In genomic region chr3:159897331-159898075, GRCh38 we compare ENCODE assay signal across 10 cellular contexts. TPM values are rescaled to one million over a fixed set of nuclear protein-coding genes. Genes with fewer than 3 reads are reported as not detected.
DNase-seq lines count a peak whose midpoint lies in the region; TF ChIP-seq lines count a peak whose summit lies in the region.
"Had no signal": no experiment of that assay in that cellular context is flagged by ENCODE, and none has a peak within 500 bp of the region (broad histone marks: within the 10 kb centered on the region; RNA-seq: fewer than 3 reads in every experiment).

No MANE protein-coding gene starts in this region.

- peak overlapping the region; percentile 12 for H3K4me2 ChIP-seq in osteoblast (ENCODE audit: insufficient read depth, low read length)

- no peaks in the 10 kb centered on the region for H3K27me3 ChIP-seq in osteoblast (ENCODE audit: insufficient read depth, low read length)

- peaks cover 25% of the 10 kb centered on the region for H3K4me1 ChIP-seq in osteoblast (ENCODE audit: insufficient read depth, low read length)

- H3K27ac ChIP-seq in osteoblast (ENCODE audit: low read depth, low read length) = peak overlapping the region; percentile 67

- DNase-seq in Daoy (ENCODE audit: low read depth) (peak; percentile 27), RPMI7951 (ENCODE audit: low read depth) (peak; percentile 59), fibroblast of mammary gland (ENCODE audit: low read depth) (peak; percentile 83), osteoblast (ENCODE audit: insufficient read length, low spot score, missing footprints) (peak; percentile 44), pons (ENCODE audit: low spot score) (no peak), epidermal melanocyte (ENCODE audit: insufficient read length, low spot score) (no peak), UCSD-AML1 (lab: John Stamatoyannopoulos, UW; ENCODE audit: unreplicated experiment) (no peak)
- no peak for DNase-seq in activated CD4-positive, alpha-beta T cell treated with anti-CD3 and anti-CD28 coated beads for 48 hours
- DNase-seq: amniotic stem cell, NCI-H345 had no signal

- H3K79me2 ChIP-seq in osteoblast (ENCODE audit: insufficient read depth, low read length) = peaks cover 9% of the 10 kb centered on the region

- no peaks in the 10 kb centered on the region for H4K20me1 ChIP-seq in osteoblast (ENCODE audit: insufficient read depth, low read length)

- no peak overlapping the region for H3K4me3 ChIP-seq in fibroblast of mammary gland (ENCODE audit: control insufficient read depth, low read depth, low read length)
- H3K4me3 ChIP-seq in osteoblast (ENCODE audit: insufficient read depth, low read length) = no peak overlapping the region

- TF ChIP-seq CTCF in fibroblast of mammary gland (conservative IDR thresholded peaks at IDR 0.05; ENCODE audit: control insufficient read depth, insufficient read depth, low read depth, low read length) = no peak
- TF ChIP-seq CTCF in osteoblast (IDR thresholded peaks at IDR 0.05; ENCODE audit: extremely low read depth, low read depth, low read length) = no peak

- no peaks in the 10 kb centered on the region for H3K9me3 ChIP-seq in osteoblast (ENCODE audit: low read depth, low read length)

- H2AFZ ChIP-seq in osteoblast (ENCODE audit: low read length) = no peak overlapping the region

- H3K36me3 ChIP-seq in osteoblast (ENCODE audit: insufficient read depth, low read length) = peaks cover 22% of the 10 kb centered on the region

RNA-seq across cellular contexts. Expression of gene SCHIP1, which starts 57.8 kb away (rescaled TPM):
- total RNA-seq in Daoy (2014; rRNA removed; shearing (Covaris generic)) = 2.4 and 6.7 TPM in 2 replicates
- total RNA-seq in RPMI7951 (2014; rRNA removed; shearing (Covaris generic)) = 0.72 and 1.3 TPM in 2 replicates
- 1.8 and 2.4 TPM in 2 replicates for total RNA-seq in osteoblast

Comparison
In these comparisons a context has a peak if more than half of its experiments do, and no peak if none do; other contexts are left out.
1. DNase-seq: peak in Daoy (single experiment), RPMI7951 (single experiment), fibroblast of mammary gland (single experiment) and osteoblast (single experiment); none in activated CD4-positive, alpha-beta T cell treated with anti-CD3 and anti-CD28 coated beads for 48 hours (single experiment), pons (single experiment), epidermal melanocyte (single experiment) and UCSD-AML1 (single experiment).